9 cellular contexts compared by ENCODE assay signal in genomic region chr12:52147367-52147972, GRCh38. TPM values are rescaled to one million over a fixed set of nuclear protein-coding genes. Genes with fewer than 3 reads are reported as not detected.
DNase-seq lines count a peak whose midpoint lies in the region; ATAC-seq, FAIRE-seq and TF ChIP-seq lines count a peak whose summit lies in the region.
"Had no signal": no experiment of that assay in that cellular context is flagged by ENCODE, and none has a peak within 500 bp of the region (broad histone marks: within the 10 kb centered on the region; RNA-seq: fewer than 3 reads in every experiment).

No MANE protein-coding gene starts in this region.

- WGBS in K562 (ENCODE audit: insufficient coverage, low coverage, missing lambda C conversion rate) = 22% methylated on average over 16 of the region's 17 CpGs
- WGBS in thymus = 88% methylated on average over 17 of the region's 17 CpGs

- no peak for FAIRE-seq in K562 (lab: Jason Lieb, UNC)

- peaks cover 9% of the 10 kb centered on the region for H3K4me1 Mint-ChIP-seq in activated naive CD4-positive, alpha-beta T cell treated with anti-CD3 and anti-CD28 coated beads, Interleukin-2, amount 10 ng/mL, durations not matched to agents 7 days and 5 days
- H3K4me1 Mint-ChIP-seq in activated CD4-positive, alpha-beta T cell treated with anti-CD3 and anti-CD28 coated beads, Interleukin-2, amount 10 ng/mL, durations not matched to agents 24 days and 14 days = peaks cover 8% of the 10 kb centered on the region

- no peak for TF ChIP-seq POLR2A in K562 (conservative IDR thresholded peaks at IDR 0.05)

- H3K4me2 ChIP-seq in K562 (ENCODE audit: insufficient read depth, low read length) = no peak overlapping the region
- H3K4me2 ChIP-seq: KMS-11 had no signal

- no peaks in the 10 kb centered on the region for H3K9me3 ChIP-seq in K562 (replicated peaks; ENCODE audit: control insufficient read depth, insufficient read depth, low read depth, low read length)
- no peaks in the 10 kb centered on the region for H3K9me3 ChIP-seq in thymus (ENCODE audit: control insufficient read depth)

- in situ Hi-C loops in K562 (cut with MboI) = no loop called here

- peak overlapping the region; percentile 36; the same call in 1 of the 2 replicates for H2AFZ ChIP-seq in K562 (ENCODE audit: low read depth, low read length)

- no peaks in the 10 kb centered on the region for H3K36me3 ChIP-seq in K562 (ENCODE audit: control insufficient read depth, insufficient read depth, low read length)
- H3K36me3 ChIP-seq in thymus (ENCODE audit: control insufficient read depth, insufficient read depth) = no peaks in the 10 kb centered on the region

- no peaks in the 10 kb centered on the region for H3K36me3 Mint-ChIP-seq in activated naive CD4-positive, alpha-beta T cell treated with anti-CD3 and anti-CD28 coated beads, Interleukin-2, amount 10 ng/mL, durations not matched to agents 7 days and 5 days
- no peaks in the 10 kb centered on the region for H3K36me3 Mint-ChIP-seq in activated CD4-positive, alpha-beta T cell treated with anti-CD3 and anti-CD28 coated beads, Interleukin-2, amount 10 ng/mL, durations not matched to agents 24 days and 14 days (ENCODE audit: low read depth)

- H3K79me2 ChIP-seq in K562 (ENCODE audit: control insufficient read depth, insufficient read depth, low read length) = no peaks in the 10 kb centered on the region

- H3K27me3 Mint-ChIP-seq in activated naive CD4-positive, alpha-beta T cell treated with anti-CD3 and anti-CD28 coated beads, Interleukin-2, amount 10 ng/mL, durations not matched to agents 7 days and 5 days = peaks cover 13% of the 10 kb centered on the region
- H3K27me3 Mint-ChIP-seq in activated CD4-positive, alpha-beta T cell treated with anti-CD3 and anti-CD28 coated beads, Interleukin-2, amount 10 ng/mL, durations not matched to agents 24 days and 14 days = peaks cover 4% of the 10 kb centered on the region

- POLR2A ChIA-PET in K562 (lab: Yijun Ruan, JAX) = interaction anchor here (0.6 to 1.3 kb wide), 3 partner anchors 12 to 72 kb away, joined by 3 to 5 read pairs (median 3); no protein-coding TSS in a partner anchor

- H3K27ac ChIP-seq in K562 (ENCODE audit: extremely low read depth, low read depth, low read length) (no peak overlapping the region), thymus (ENCODE audit: low read depth) (peak overlapping the region; percentile 64)
- H3K27ac ChIP-seq: KMS-11 had no signal

- BruUV-seq in K562 (replicated peaks; lab: Mats Ljungman, UMichigan) = no TSS peak

- no peak overlapping the region for H3K27ac Mint-ChIP-seq in activated naive CD4-positive, alpha-beta T cell treated with anti-CD3 and anti-CD28 coated beads, Interleukin-2, amount 10 ng/mL, durations not matched to agents 7 days and 5 days
- no peak overlapping the region for H3K27ac Mint-ChIP-seq in activated CD4-positive, alpha-beta T cell treated with anti-CD3 and anti-CD28 coated beads, Interleukin-2, amount 10 ng/mL, durations not matched to agents 24 days and 14 days

- no peaks in the 10 kb centered on the region for H3K9me1 ChIP-seq in K562 (ENCODE audit: control insufficient read depth, insufficient read depth, low read length)

- H3K4me3 Mint-ChIP-seq in activated naive CD4-positive, alpha-beta T cell treated with anti-CD3 and anti-CD28 coated beads, Interleukin-2, amount 10 ng/mL, durations not matched to agents 7 days and 5 days = no peak overlapping the region
- no peak overlapping the region for H3K4me3 Mint-ChIP-seq in activated CD4-positive, alpha-beta T cell treated with anti-CD3 and anti-CD28 coated beads, Interleukin-2, amount 10 ng/mL, durations not matched to agents 24 days and 14 days

- H4K20me1 ChIP-seq in K562 (replicated peaks; ENCODE audit: control insufficient read depth, insufficient read depth, low read length) = no peaks in the 10 kb centered on the region

- H3K27me3 ChIP-seq in K562 (ENCODE audit: control insufficient read depth in 2 of 2, insufficient read depth in 2 of 2, low read length in 2 of 2) (no peaks in the 10 kb centered on the region), thymus (ENCODE audit: control insufficient read depth, insufficient read depth) (peaks cover 3% of the 10 kb centered on the region)

- peak; percentile 60 for ATAC-seq in K562
- ATAC-seq in HG02884 (IDR thresholded peaks at IDR 0.05; ENCODE audit: unreplicated experiment) = no peak

- TF ChIP-seq RAD21 in K562 (CRISPR knock-in tag; conservative IDR thresholded peaks at IDR 0.05 in 1 of 2, IDR thresholded peaks at IDR 0.05 in 1 of 2) = no peak

- intact Hi-C loops in K562 (cut with micrococcal nuclease) = no loop called here
- intact Hi-C loops in activated CD4-positive, alpha-beta T cell treated with anti-CD3 and anti-CD28 coated beads, Interleukin-2, amount 10 ng/mL, durations not matched to agents 24 days and 14 days (cut with micrococcal nuclease) = no loop called here

- peaks cover 8 to 45% of the 10 kb centered on the region in 2 experiments; a peak in 4 of 5 replicates for H3K4me1 ChIP-seq in K562 (replicated peaks in 1 of 2; ENCODE audit: control insufficient read depth in 2 of 2, insufficient read depth in 2 of 2, low read length in 2 of 2)
- H3K4me1 ChIP-seq in thymus (ENCODE audit: control insufficient read depth, insufficient read depth, low read length) = peaks cover 3% of the 10 kb centered on the region

- TF ChIP-seq EP300 in K562 (IDR thresholded peaks at IDR 0.05; ENCODE audit: low read length) = no peak

- CTCF ChIA-PET in K562 (lab: Yijun Ruan, JAX; ENCODE audit: low intra/inter-chr PET ratio) = no interaction called here
- CTCF ChIA-PET in activated naive CD4-positive, alpha-beta T cell treated with anti-CD3 and anti-CD28 coated beads, Interleukin-2, amount 10 ng/mL, durations not matched to agents 7 days and 5 days (lab: Charles Lee) = interaction anchor here (1.6 to 1.8 kb wide), 2 partner anchors 66 to 132 kb away, joined by 4 to 5 read pairs; no protein-coding TSS in a partner anchor

- H3K4me3 ChIP-seq in K562 (no peak overlapping the region), thymus (ENCODE audit: low read length) (no peak overlapping the region)

- no peak for TF ChIP-seq CTCF in K562 (IDR thresholded peaks at IDR 0.05 in 2 of 3, conservative IDR thresholded peaks at IDR 0.05 in 1 of 3; ENCODE audit: insufficient read depth in 2 of 3, low read depth in 1 of 3, low read length in 3 of 3)

- H3K9me3 Mint-ChIP-seq in activated naive CD4-positive, alpha-beta T cell treated with anti-CD3 and anti-CD28 coated beads, Interleukin-2, amount 10 ng/mL, durations not matched to agents 7 days and 5 days = no peaks in the 10 kb centered on the region
- H3K9me3 Mint-ChIP-seq in activated CD4-positive, alpha-beta T cell treated with anti-CD3 and anti-CD28 coated beads, Interleukin-2, amount 10 ng/mL, durations not matched to agents 24 days and 14 days = no peaks in the 10 kb centered on the region

- peak; percentile 95 for DNase-seq in HS-5 (ENCODE audit: low read depth)
- peak; percentile 55 to 77 (median 74) for DNase-seq in K562 (ENCODE audit: extremely low read depth in 1 of 4, low spot score in 3 of 4)
- peak; percentile 100 for DNase-seq in islet precursor cell
- no peak for DNase-seq in NCI-H146 treated with DMSO at 0.1 percent for 48 hours (lab: John Stamatoyannopoulos, UW; ENCODE audit: unreplicated experiment)
- no peak for DNase-seq in activated naive CD4-positive, alpha-beta T cell treated with anti-CD3 and anti-CD28 coated beads, Interleukin-2, amount 10 ng/mL, durations not matched to agents 7 days and 5 days
- DNase-seq in activated CD4-positive, alpha-beta T cell treated with anti-CD3 and anti-CD28 coated beads, Interleukin-2, amount 10 ng/mL, durations not matched to agents 24 days and 14 days = no peak

- peak overlapping the region in 1 of 2 experiments; percentile 66; a peak in 2 of 4 replicates for H3K9ac ChIP-seq in K562 (ENCODE audit: insufficient read depth in 1 of 2, low read depth in 2 of 2, low read length in 2 of 2)
- H3K9ac ChIP-seq: KMS-11 had no signal

TF ChIP-seq in K562, 482 proteins besides CTCF, POLR2A, EP300 and RAD21 (continues in another document):
- TF ChIP-seq ZNF140 (CRISPR knock-in tag; IDR thresholded peaks at IDR 0.05) = no peak
- TF ChIP-seq ZNF121 (CRISPR knock-in tag; conservative IDR thresholded peaks at IDR 0.05) = peak; percentile 33; the same call in 1 of the 2 replicates
- TF ChIP-seq CREM (IDR thresholded peaks at IDR 0.05; ENCODE audit: low read depth) = 0 out of 2 replicates have a peak, but pooled peaks have one; percentile 6

RNA-seq across cellular contexts. Expression of gene KRT80, which starts 44.3 kb away (rescaled TPM):
- total RNA-seq in K562 (2011; cell fraction: chromatin; rRNA removed; ENCODE audit: low replicate concordance) = not detected in 2 replicates
- not detected in 2 replicates for total RNA-seq in K562 (2011; cell fraction: nucleolus; rRNA removed)
- not detected in 2 replicates for total RNA-seq in K562 (2011; cell fraction: nucleoplasm; rRNA removed)
- not detected in 2 replicates for total RNA-seq in K562 (2014; rRNA removed)
- not detected in 2 replicates for total RNA-seq in K562 (2014; rRNA removed; fragmentation: Illumina TruSeq; extraction: Trizol)
- not detected in 2 replicates for total RNA-seq in K562 (2015; rRNA removed; fragmentation: Illumina TruSeq; extraction: Trizol)
- total RNA-seq in K562 (2021) = not detected in 2 replicates
- not detected in 2 replicates for polyA plus RNA-seq in K562 (2011; rRNA removed)
- not detected in 2 replicates for polyA plus RNA-seq in K562 (2011; cell fraction: cytosol; rRNA removed)
- polyA plus RNA-seq in K562 (2011; cell fraction: nucleus; rRNA removed) = not detected in 2 replicates
- not detected in 2 replicates for polyA plus RNA-seq in K562 (2012)
- not detected in 2 replicates for polyA plus RNA-seq in K562 (2014; fragmentation: Illumina TruSeq; extraction: Trizol)
- polyA plus RNA-seq in K562 (2014; fragmentation: Nextera tagmentation; extraction: Ambion mirVana) = not detected
- not detected in 2 replicates for polyA plus RNA-seq in K562 (2014; rRNA removed)
- polyA minus RNA-seq in K562 (2011; rRNA and poly(A)+ RNA removed) = not detected in 2 replicates
- 0.29 and 1.0 TPM in 2 replicates for polyA minus RNA-seq in K562 (2011; cell fraction: cytosol; rRNA and poly(A)+ RNA removed)
- polyA minus RNA-seq in K562 (2011; cell fraction: nucleus; rRNA and poly(A)+ RNA removed) = 0.13 TPM in 1 of 2 replicates, not detected in the other
- 4.8 TPM for polyA plus RNA-seq in thymus
- total RNA-seq in activated CD4-positive, alpha-beta T cell treated with anti-CD3 and anti-CD28 coated beads, Interleukin-2, amount 10 ng/mL, durations not matched to agents 24 days and 14 days = not detected in 2 replicates

Comparison
In these comparisons a context has a peak if more than half of its experiments do, and no peak if none do; other contexts are left out.
1. DNase-seq: peak in HS-5 (single experiment), K562 (4 of 4) and islet precursor cell (single experiment); none in NCI-H146 treated with DMSO at 0.1 percent for 48 hours (single experiment), activated naive CD4-positive, alpha-beta T cell treated with anti-CD3 and anti-CD28 coated beads, Interleukin-2, amount 10 ng/mL, durations not matched to agents 7 days and 5 days (single experiment) and activated CD4-positive, alpha-beta T cell treated with anti-CD3 and anti-CD28 coated beads, Interleukin-2, amount 10 ng/mL, durations not matched to agents 24 days and 14 days (single experiment).